In the genomic region with DNA sequence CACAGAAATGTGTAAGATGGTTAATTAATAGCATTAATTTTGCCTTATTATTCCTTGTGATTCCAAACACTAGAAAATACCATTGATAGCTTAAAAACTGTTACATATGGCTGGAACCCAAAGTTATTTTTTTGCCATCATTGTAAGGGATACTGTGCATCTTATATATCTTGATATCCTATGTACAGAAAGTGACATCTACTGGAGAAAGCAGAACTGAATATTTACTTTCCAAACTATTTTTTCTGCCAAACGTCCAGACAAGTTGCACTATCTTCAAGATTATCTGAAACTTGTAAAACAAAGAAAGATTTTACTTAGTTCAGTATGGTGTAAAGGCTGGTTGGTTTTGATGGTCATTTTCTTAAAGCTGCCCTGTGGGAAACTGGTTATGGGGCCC, we compare ENCODE assay signal across 11 cellular contexts. TPM values are rescaled to one million over a fixed set of nuclear protein-coding genes. Genes with fewer than 3 reads are reported as not detected.
DNase-seq lines count a peak whose midpoint lies in the region; ATAC-seq, FAIRE-seq and TF ChIP-seq lines count a peak whose summit lies in the region.
"Had no signal": no experiment of that assay in that cellular context is flagged by ENCODE, and none has a peak within 500 bp of the region (broad histone marks: within the 10 kb centered on the region; RNA-seq: fewer than 3 reads in every experiment).

No MANE protein-coding gene starts in this region.

- peak; percentile 2 for DNase-seq in NCI-H345 (lab: John Stamatoyannopoulos, UW)
- DNase-seq in NCI-H345 treated with DMSO at 0.1 percent for 48 hours (lab: John Stamatoyannopoulos, UW; ENCODE audit: unreplicated experiment), result no peak
- DNase-seq in RCC 7860 (ENCODE audit: low spot score), result peak; percentile 19
- DNase-seq in fibroblast of pulmonary artery (ENCODE audit: low read depth), result peak; percentile 70
- peak; percentile 81 for DNase-seq in superior temporal gyrus (ENCODE audit: extremely low spot score)
- DNase-seq in activated CD4-positive, alpha-beta T cell treated with anti-CD3 and anti-CD28 coated beads, Interleukin-2, amount 10 ng/mL, durations not matched to agents 7 days and 5 days, result no peak
- DNase-seq in activated T-cell treated with anti-CD3 and anti-CD28 coated beads, Interleukin-2, amount 50 U/mL, for 48 hours, result no peak
- DNase-seq: MG63 had no signal

- H3K27ac Mint-ChIP-seq in activated CD4-positive, alpha-beta T cell treated with anti-CD3 and anti-CD28 coated beads, Interleukin-2, amount 10 ng/mL, durations not matched to agents 7 days and 5 days, result no peak overlapping the region

- POLR2A ChIA-PET in activated CD4-positive, alpha-beta T cell treated with anti-CD3 and anti-CD28 coated beads, Interleukin-2, amount 10 ng/mL, durations not matched to agents 7 days and 5 days (lab: Charles Lee), result no interaction called here

- peaks cover 9% of the 10 kb centered on the region for H3K27me3 Mint-ChIP-seq in activated CD4-positive, alpha-beta T cell treated with anti-CD3 and anti-CD28 coated beads, Interleukin-2, amount 10 ng/mL, durations not matched to agents 7 days and 5 days

- no peaks in the 10 kb centered on the region for H3K4me1 Mint-ChIP-seq in activated CD4-positive, alpha-beta T cell treated with anti-CD3 and anti-CD28 coated beads, Interleukin-2, amount 10 ng/mL, durations not matched to agents 7 days and 5 days

- H3K4me3 ChIP-seq in fibroblast of pulmonary artery (replicated peaks; ENCODE audit: low read depth, low read length), result no peak overlapping the region
- H3K4me3 ChIP-seq: BLaER1, MG63 had no signal

- FAIRE-seq in RCC 7860 (lab: Jason Lieb, UNC), result peak; percentile 46

- CTCF ChIA-PET in activated CD4-positive, alpha-beta T cell treated with anti-CD3 and anti-CD28 coated beads, Interleukin-2, amount 10 ng/mL, durations not matched to agents 7 days and 5 days (lab: Charles Lee), result no interaction called here

- TF ChIP-seq CTCF in fibroblast of pulmonary artery (IDR thresholded peaks at IDR 0.05; ENCODE audit: low read length, missing control alignments), result peak; percentile 48

- H3K9me3 Mint-ChIP-seq in activated CD4-positive, alpha-beta T cell treated with anti-CD3 and anti-CD28 coated beads, Interleukin-2, amount 10 ng/mL, durations not matched to agents 7 days and 5 days, result no peaks in the 10 kb centered on the region

- no peaks in the 10 kb centered on the region for H3K36me3 Mint-ChIP-seq in activated CD4-positive, alpha-beta T cell treated with anti-CD3 and anti-CD28 coated beads, Interleukin-2, amount 10 ng/mL, durations not matched to agents 7 days and 5 days (ENCODE audit: low read depth)

- no peak overlapping the region for H3K4me3 Mint-ChIP-seq in activated CD4-positive, alpha-beta T cell treated with anti-CD3 and anti-CD28 coated beads, Interleukin-2, amount 10 ng/mL, durations not matched to agents 7 days and 5 days

- ATAC-seq in HG02970 (IDR thresholded peaks at IDR 0.05; ENCODE audit: low FRiP score, unreplicated experiment), result no peak

RNA-seq across cellular contexts. Expression of a gene that starts 33.3 kb away (rescaled TPM):
- not detected for total RNA-seq in activated CD4-positive, alpha-beta T cell treated with anti-CD3 and anti-CD28 coated beads, Interleukin-2, amount 10 ng/mL, durations not matched to agents 7 days and 5 days
- total RNA-seq: activated CD8-positive, alpha-beta memory T cell treated with anti-CD3 and anti-CD28 coated beads for 36 hours had no signal

Comparison
In these comparisons a context has a peak if more than half of its experiments do, and no peak if none do; other contexts are left out.
1. DNase-seq: peak in NCI-H345 (single experiment), RCC 7860 (single experiment), fibroblast of pulmonary artery (single experiment) and superior temporal gyrus (single experiment); none in NCI-H345 treated with DMSO at 0.1 percent for 48 hours (single experiment), activated CD4-positive, alpha-beta T cell treated with anti-CD3 and anti-CD28 coated beads, Interleukin-2, amount 10 ng/mL, durations not matched to agents 7 days and 5 days (single experiment) and activated T-cell treated with anti-CD3 and anti-CD28 coated beads, Interleukin-2, amount 50 U/mL, for 48 hours (0 of 2).